ENCODE assay signal across 8 cellular contexts in genomic region chrX:154308108-154308946, GRCh38. TPM values are rescaled to one million over a fixed set of nuclear protein-coding genes. Genes with fewer than 3 reads are reported as not detected.
DNase-seq lines count a peak whose midpoint lies in the region; ATAC-seq and TF ChIP-seq lines count a peak whose summit lies in the region.

No MANE protein-coding gene starts in this region.

- intact Hi-C loops in lower lobe of right lung (cut with DNase I), result no loop called here

- H3K36me3 ChIP-seq in MG63 (no peaks in the 10 kb centered on the region), lower lobe of right lung (no peaks in the 10 kb centered on the region)

- no peaks in the 10 kb centered on the region for H3K9me3 ChIP-seq in MG63
- H3K9me3 ChIP-seq in lower lobe of right lung, result no peaks in the 10 kb centered on the region

- peak; percentile 65 to 67 for ATAC-seq in lower lobe of right lung

- TF ChIP-seq CTCF in choroid plexus epithelial cell (conservative IDR thresholded peaks at IDR 0.05; ENCODE audit: low read depth, low read length), result peak; percentile 75
- TF ChIP-seq CTCF in lower lobe of right lung (IDR thresholded peaks at IDR 0.05), result peak; percentile 72

- H3K4me3 ChIP-seq in MG63 (no peak overlapping the region), choroid plexus epithelial cell (ENCODE audit: low read depth, low read length) (no peak overlapping the region), lower lobe of right lung (no peak overlapping the region)

- DNase-seq in DMS153 treated with DMSO at 0.1 percent for 48 hours (lab: John Stamatoyannopoulos, UW; ENCODE audit: unreplicated experiment) (peak; percentile 19), DMS153 (lab: John Stamatoyannopoulos, UW) (no peak), MG63 (peak; percentile 26), choroid plexus epithelial cell (ENCODE audit: low read depth) (peak; percentile 52), lower lobe of right lung (peak; percentile 52), amniotic stem cell (lab: John Stamatoyannopoulos, UW) (no peak)
- peak; percentile 62 to 85 for DNase-seq in activated CD4-positive, alpha-beta T cell treated with anti-CD3 and anti-CD28 coated beads for 4 hours
- peak; percentile 54 to 63 for DNase-seq in stimulated activated CD8-positive, alpha-beta memory T cell treated with anti-CD3 and anti-CD28 coated beads, Interleukin-2, amount 100 ng/mL, for 1 hour (ENCODE audit: low read depth in 2 of 2)

- H3K27ac ChIP-seq in lower lobe of right lung, result no peak overlapping the region

- no peaks in the 10 kb centered on the region for H3K27me3 ChIP-seq in MG63
- no peaks in the 10 kb centered on the region for H3K27me3 ChIP-seq in lower lobe of right lung (ENCODE audit: low read depth)

- no peaks in the 10 kb centered on the region for H3K4me1 ChIP-seq in lower lobe of right lung

RNA-seq across cellular contexts. Expression of gene TKTL1, which starts 12.7 kb away (rescaled TPM):
- not detected in 2 replicates for total RNA-seq in MG63 (2014; rRNA removed; shearing (Covaris generic); ENCODE audit: low replicate concordance)
- not detected for total RNA-seq in lower lobe of right lung

RNA-seq across cellular contexts. Expression of gene TEX28, which starts 13.4 kb away (rescaled TPM):
- total RNA-seq in MG63 (2014; rRNA removed; shearing (Covaris generic); ENCODE audit: low replicate concordance), result not detected in 2 replicates
- total RNA-seq in lower lobe of right lung, result not detected

RNA-seq across cellular contexts. Expression of gene OPN1MW3, which starts 50.9 kb away (rescaled TPM):
- total RNA-seq in MG63 (2014; rRNA removed; shearing (Covaris generic); ENCODE audit: low replicate concordance), result not detected in 2 replicates
- total RNA-seq in lower lobe of right lung, result not detected

Comparison
In these comparisons a context has a peak if more than half of its experiments do, and no peak if none do; other contexts are left out.
1. DNase-seq: peak in DMS153 treated with DMSO at 0.1 percent for 48 hours (single experiment), MG63 (single experiment), activated CD4-positive, alpha-beta T cell treated with anti-CD3 and anti-CD28 coated beads for 4 hours (2 of 2), choroid plexus epithelial cell (single experiment), lower lobe of right lung (single experiment) and stimulated activated CD8-positive, alpha-beta memory T cell treated with anti-CD3 and anti-CD28 coated beads, Interleukin-2, amount 100 ng/mL, for 1 hour (2 of 2); none in DMS153 (single experiment) and amniotic stem cell (single experiment).